Comparison of ENCODE assay signal across 16 cellular contexts in genomic region chr12:18749381-18749957, GRCh38. TPM values are rescaled to one million over a fixed set of nuclear protein-coding genes. Genes with fewer than 3 reads are reported as not detected.
A peak's percentile ranks its signal among the peaks of the same experiment; 100 is the strongest.
DNase-seq lines count a peak whose midpoint lies in the region; ATAC-seq and TF ChIP-seq lines count a peak whose summit lies in the region.
"Had no signal": no experiment of that assay in that cellular context is flagged by ENCODE, and none has a peak within 500 bp of the region (broad histone marks: within the 10 kb centered on the region; RNA-seq: fewer than 3 reads in every experiment).

No MANE protein-coding gene starts in this region.

- DNase-seq in Calu3 = no peak
- peak; percentile 6 for DNase-seq in M059J (ENCODE audit: low read depth)
- peak; percentile 64 for DNase-seq in fibroblast of gingiva (ENCODE audit: low read depth)
- DNase-seq in activated naive CD4-positive, alpha-beta T cell (lab: John Stamatoyannopoulos, UW) = no peak
- DNase-seq in GM10266 (ENCODE audit: extremely low spot score) = no peak
- no peak for DNase-seq in NCI-H1105 treated with DMSO at 0.1 percent for 48 hours (lab: John Stamatoyannopoulos, UW)
- DNase-seq: BE2C; CD8-positive, alpha-beta T cell; DND-41; NCI-H146; NCI-H69; SHP77 had no signal

- ATAC-seq in HG02759 (IDR thresholded peaks at IDR 0.05; ENCODE audit: unreplicated experiment) = no peak
- ATAC-seq: CD8-positive, alpha-beta T cell; Panc1 had no signal

- H2AFZ ChIP-seq in ACC112 (ENCODE audit: low read length, unreplicated experiment) = no peak overlapping the region

- H3K4me1 Mint-ChIP-seq in Calu3 (ENCODE audit: low read depth, unreplicated experiment) = peaks cover 58% of the 10 kb centered on the region

- H3K4me1 ChIP-seq in ACC112 (ENCODE audit: control insufficient read depth, insufficient read depth, low read length, unreplicated experiment) = peaks cover 71% of the 10 kb centered on the region
- H3K4me1 ChIP-seq: BE2C had no signal

- H3K27me3 ChIP-seq in ACC112 (ENCODE audit: insufficient read depth, low read length) = no peaks in the 10 kb centered on the region
- H3K27me3 ChIP-seq: BE2C had no signal

- peak overlapping the region; percentile 87; the same call in 1 of the 2 replicates for H3K27ac ChIP-seq in ACC112 (ENCODE audit: low read depth, low read length)

- no peaks in the 10 kb centered on the region for H3K79me2 ChIP-seq in ACC112 (ENCODE audit: control insufficient read depth, insufficient read depth, low read length, unreplicated experiment)

- intact Hi-C loops in Calu3 (cut with micrococcal nuclease; ENCODE audit: unreplicated experiment) = no loop called here

- H3K36me3 Mint-ChIP-seq in Calu3 (ENCODE audit: insufficient read depth, unreplicated experiment) = no peaks in the 10 kb centered on the region
- H3K36me3 Mint-ChIP-seq: CD8-positive, alpha-beta T cell had no signal

- CTCF ChIA-PET in Calu3 (lab: Charles Lee) = no interaction called here

- H3K27me3 Mint-ChIP-seq in Calu3 (ENCODE audit: unreplicated experiment) = no peaks in the 10 kb centered on the region

- H3K4me3 Mint-ChIP-seq in Calu3 (ENCODE audit: low read depth, unreplicated experiment) = no peak overlapping the region
- H3K4me3 Mint-ChIP-seq: CD8-positive, alpha-beta T cell had no signal

- TF ChIP-seq CTCF in Calu3 (IDR thresholded peaks at IDR 0.05; ENCODE audit: unreplicated experiment) (no peak), GM10266 (IDR thresholded peaks at IDR 0.05; ENCODE audit: control insufficient read depth, insufficient read depth, low read depth, missing control alignments) (no peak)

- H3K36me3 ChIP-seq in ACC112 (ENCODE audit: insufficient read depth, low read length) = no peaks in the 10 kb centered on the region
- H3K36me3 ChIP-seq: BE2C had no signal

- no peak overlapping the region for H3K4me3 ChIP-seq in ACC112 (ENCODE audit: low read depth, low read length)

- H3K9me3 Mint-ChIP-seq in Calu3 (ENCODE audit: low read depth, unreplicated experiment) = no peaks in the 10 kb centered on the region
- H3K9me3 Mint-ChIP-seq: CD8-positive, alpha-beta T cell had no signal

- no TSS peak for BruUV-seq in Calu3 (replicated peaks; lab: Mats Ljungman, UMichigan)

- peak overlapping the region; percentile 55 for H3K27ac Mint-ChIP-seq in Calu3 (ENCODE audit: unreplicated experiment)
- H3K27ac Mint-ChIP-seq: CD8-positive, alpha-beta T cell had no signal

RNA-seq across cellular contexts. Expression of gene CAPZA3, which starts 11.6 kb away (rescaled TPM):
- 0.34 and 0.45 TPM in 2 replicates for total RNA-seq in Calu3 (2022)
- not detected in 2 replicates for total RNA-seq in M059J (2014; rRNA removed; shearing (Covaris generic))
- total RNA-seq: CD8-positive, alpha-beta T cell; HT1080 had no signal

RNA-seq across cellular contexts. Expression of gene PLCZ1, which starts 11.7 kb away (rescaled TPM):
- total RNA-seq in Calu3 (2022) = not detected in 2 replicates
- total RNA-seq in M059J (2014; rRNA removed; shearing (Covaris generic)) = not detected in 2 replicates
- total RNA-seq: CD8-positive, alpha-beta T cell; HT1080 had no signal

Comparison
In these comparisons a context has a peak if more than half of its experiments do, and no peak if none do; other contexts are left out.
1. DNase-seq: peak in M059J (single experiment) and fibroblast of gingiva (single experiment); none in Calu3 (single experiment), activated naive CD4-positive, alpha-beta T cell (0 of 4), GM10266 (single experiment) and NCI-H1105 treated with DMSO at 0.1 percent for 48 hours (single experiment).